In genomic region chr9:134846699-134847098, GRCh38 we compare ENCODE assay signal across 8 cellular contexts. TPM values are rescaled to one million over a fixed set of nuclear protein-coding genes. Genes with fewer than 3 reads are reported as not detected.
"Had no signal": no experiment of that assay in that cellular context is flagged by ENCODE, and none has a peak within 500 bp of the region (broad histone marks: within the 10 kb centered on the region; RNA-seq: fewer than 3 reads in every experiment).

No MANE protein-coding gene starts in this region.

- H3K4me3 ChIP-seq: GM12878 had no signal

- DNase-seq: GDM1, GF-D8 had no signal

- ATAC-seq: GM12878 had no signal

- FAIRE-seq: G401.6, GM12878, GM12892, GM18507, GM19239 had no signal

RNA-seq across cellular contexts. Expression of gene FCN2, which starts 33.9 kb away (rescaled TPM):
- total RNA-seq: G401, GM12878 had no signal
- polyA plus RNA-seq: GM12878 had no signal
